14 cellular contexts compared by ENCODE assay signal in genomic region chr2:203578511-203579130, GRCh38. TPM values are rescaled to one million over a fixed set of nuclear protein-coding genes. Genes with fewer than 3 reads are reported as not detected.
A peak's percentile ranks its signal among the peaks of the same experiment; 100 is the strongest.
DNase-seq lines count a peak whose midpoint lies in the region; ATAC-seq, FAIRE-seq and TF ChIP-seq lines count a peak whose summit lies in the region.
"Had no signal": no experiment of that assay in that cellular context is flagged by ENCODE, and none has a peak within 500 bp of the region (broad histone marks: within the 10 kb centered on the region; RNA-seq: fewer than 3 reads in every experiment).

No MANE protein-coding gene starts in this region.

- RAD21 ChIA-PET in HCT116 (lab: Charles Lee; ENCODE audit: low non-redundant PET in 1 of 2, low total read pairs in 2 of 2, uncharacterized antibody in 2 of 2, unreplicated experiment in 2 of 2): no interaction called here

- H3K4me1 ChIP-seq in BLaER1 (peaks cover 46% of the 10 kb centered on the region), HCT116 (ENCODE audit: control insufficient read depth in 1 of 2, insufficient read depth in 2 of 2, low read length in 2 of 2) (peaks cover 20 to 30% of the 10 kb centered on the region in 2 experiments), parathyroid adenoma (peaks cover 13% of the 10 kb centered on the region)

- no peak for TF ChIP-seq CTCF in HCT116 (IDR thresholded peaks at IDR 0.05 in 2 of 3, conservative IDR thresholded peaks at IDR 0.05 in 1 of 3; ENCODE audit: borderline replicate concordance in 1 of 3, insufficient read depth in 1 of 3, low read depth in 2 of 3, low read length in 2 of 3)
- TF ChIP-seq CTCF in bronchial epithelial cell (IDR thresholded peaks at IDR 0.05; ENCODE audit: insufficient read depth, low read length, severe bottlenecking): no peak
- no peak for TF ChIP-seq CTCF in parathyroid adenoma (IDR thresholded peaks at IDR 0.05)

- peak; percentile 52 for ATAC-seq in HCT116

- H3K4me3 ChIP-seq in BLaER1 (no peak overlapping the region), HCT116 (replicated peaks in 1 of 2; ENCODE audit: low read depth in 1 of 2, low read length in 2 of 2) (peak overlapping the region in 1 of 2 experiments; percentile 6; a peak in 1 of 4 replicates), bronchial epithelial cell (ENCODE audit: low read depth, low read length) (no peak overlapping the region), parathyroid adenoma (ENCODE audit: low read depth, low read length) (no peak overlapping the region)
- H3K4me3 ChIP-seq: heart left ventricle had no signal

- DNase-seq in HCT116 (ENCODE audit: low read depth, low spot score): no peak
- peak; percentile 63 for DNase-seq in bronchial epithelial cell (ENCODE audit: low read depth)
- DNase-seq in NCI-H748 treated with DMSO at 0.1 percent for 48 hours (lab: John Stamatoyannopoulos, UW): no peak
- no peak for DNase-seq in activated CD4-positive, CD25-positive, alpha-beta regulatory T cell (lab: John Stamatoyannopoulos, UW)
- DNase-seq in HT-29 (ENCODE audit: low spot score): no peak
- no peak for DNase-seq in NCI-H2029 treated with DMSO at 0.1 percent for 48 hours (lab: John Stamatoyannopoulos, UW)
- DNase-seq: activated T-cell treated with anti-CD3 and anti-CD28 coated beads, Interleukin-2, amount 50 U/mL, for 4 hours; C1 segment of cervical spinal cord; heart left ventricle; NCI-H446 treated with DMSO at 0.1 percent for 48 hours; nucleus accumbens; Right ventricle myocardium superior had no signal

- H3K9me3 ChIP-seq in BLaER1 (0 out of 2 replicates have a peak, but pooled peaks cover 5% of the 10 kb centered on the region), HCT116 (ENCODE audit: control insufficient read depth in 1 of 2, insufficient read depth in 1 of 2, low read depth in 1 of 2, low read length in 2 of 2) (no peaks in the 10 kb centered on the region), parathyroid adenoma (ENCODE audit: control insufficient read depth, low read length) (no peaks in the 10 kb centered on the region)
- H3K9me3 ChIP-seq: heart left ventricle had no signal

- H3K9ac ChIP-seq in BLaER1: no peak overlapping the region
- no peak overlapping the region for H3K9ac ChIP-seq in HCT116 (ENCODE audit: low read length)
- H3K9ac ChIP-seq in parathyroid adenoma: no peak overlapping the region

- CTCF ChIA-PET in HCT116 (lab: Charles Lee): no interaction called here

- H3K27ac ChIP-seq in BLaER1 (no peak overlapping the region), HCT116 (ENCODE audit: low read depth, low read length) (peak overlapping the region; percentile 31; the same call in 1 of the 2 replicates), parathyroid adenoma (peak overlapping the region; percentile 72)

- no peaks in the 10 kb centered on the region for H3K79me2 ChIP-seq in HCT116 (ENCODE audit: insufficient read depth, low read length)
- H3K79me2 ChIP-seq in parathyroid adenoma: no peaks in the 10 kb centered on the region

- BruUV-seq in HCT116 (replicated peaks; lab: Mats Ljungman, UMichigan): no TSS peak

- H3K4me2 ChIP-seq in BLaER1: peak overlapping the region; percentile 54
- peak overlapping the region; percentile 71 for H3K4me2 ChIP-seq in HCT116 (ENCODE audit: low read length)
- H3K4me2 ChIP-seq in parathyroid adenoma (ENCODE audit: low read length): peak overlapping the region; percentile 16

- no peak for TF ChIP-seq RAD21 in HCT116 (IDR thresholded peaks at IDR 0.05; ENCODE audit: low read depth)

- TF ChIP-seq POLR2A in HCT116 (IDR thresholded peaks at IDR 0.05; ENCODE audit: borderline replicate concordance, extremely low read depth, insufficient read depth, insufficient read length): no peak

- FAIRE-seq in bronchial epithelial cell (lab: Jason Lieb, UNC): no peak

- intact Hi-C loops in HCT116 (cut with micrococcal nuclease): loop anchor here (1.0 kb wide), 1 partner anchor 43 kb away; the partner anchor contains the start of gene RAPH1

- no peaks in the 10 kb centered on the region for H3K9me2 ChIP-seq in HCT116 (ENCODE audit: insufficient read depth)

- peak overlapping the region; percentile 68 for H2AFZ ChIP-seq in HCT116 (ENCODE audit: low read depth, low read length, poor library complexity, severe bottlenecking)
- H2AFZ ChIP-seq in parathyroid adenoma: no peak overlapping the region

- POLR2A ChIA-PET in HCT116 (lab: Charles Lee): interaction anchor here (1.6 kb wide), 1 partner anchor 8 kb away, joined by 3 read pairs; no protein-coding TSS in a partner anchor

- H3K27me3 ChIP-seq in BLaER1: no peaks in the 10 kb centered on the region
- H3K27me3 ChIP-seq in HCT116 (ENCODE audit: insufficient read depth, low read length): no peaks in the 10 kb centered on the region
- H3K27me3 ChIP-seq in bronchial epithelial cell (ENCODE audit: control insufficient read depth, insufficient read depth, low read length): no peaks in the 10 kb centered on the region
- no peaks in the 10 kb centered on the region for H3K27me3 ChIP-seq in parathyroid adenoma (ENCODE audit: control insufficient read depth, insufficient read depth, low read length)
- H3K27me3 ChIP-seq: heart left ventricle had no signal

- H3K36me3 ChIP-seq in BLaER1 (no peaks in the 10 kb centered on the region), HCT116 (ENCODE audit: control insufficient read depth in 1 of 2, insufficient read depth in 2 of 2, low read length in 2 of 2) (no peaks in the 10 kb centered on the region), bronchial epithelial cell (ENCODE audit: control insufficient read depth, insufficient read depth, low read length) (no peaks in the 10 kb centered on the region), parathyroid adenoma (ENCODE audit: control insufficient read depth, insufficient read depth, low read length) (no peaks in the 10 kb centered on the region)
- H3K36me3 ChIP-seq: heart left ventricle had no signal

- H4K20me1 ChIP-seq in BLaER1 (no peaks in the 10 kb centered on the region), HCT116 (ENCODE audit: insufficient read depth) (no peaks in the 10 kb centered on the region)

TF ChIP-seq in HCT116, 20 proteins besides CTCF, POLR2A, EP300 and RAD21:
- TF ChIP-seq ZNF274 (IDR thresholded peaks at IDR 0.05; ENCODE audit: low read depth, low read length) (no peak), ZFX (IDR thresholded peaks at IDR 0.05) (no peak), ATF3 (IDR thresholded peaks at IDR 0.05) (no peak), MAX (IDR thresholded peaks at IDR 0.05) (no peak), CEBPB (IDR thresholded peaks at IDR 0.05; ENCODE audit: low read depth) (no peak), YY1 (IDR thresholded peaks at IDR 0.05; ENCODE audit: extremely low read depth, insufficient replicate concordance, low read depth, low read length) (no peak), EZH2 (IDR thresholded peaks at IDR 0.05) (no peak), POLR2AphosphoS5 (IDR thresholded peaks at IDR 0.05; ENCODE audit: low read depth, low read length) (no peak), FOSL1 (IDR thresholded peaks at IDR 0.05; ENCODE audit: low read depth) (no peak), JUND (IDR thresholded peaks at IDR 0.05) (no peak), SIN3A (IDR thresholded peaks at IDR 0.05; ENCODE audit: low read depth) (no peak), ELF1 (IDR thresholded peaks at IDR 0.05; ENCODE audit: borderline replicate concordance, low read depth) (no peak), EZH2phosphoT487 (IDR thresholded peaks at IDR 0.05; ENCODE audit: borderline replicate concordance) (no peak), SRF (IDR thresholded peaks at IDR 0.05; ENCODE audit: low read depth) (no peak)
- TF ChIP-seq, protein P1, sequence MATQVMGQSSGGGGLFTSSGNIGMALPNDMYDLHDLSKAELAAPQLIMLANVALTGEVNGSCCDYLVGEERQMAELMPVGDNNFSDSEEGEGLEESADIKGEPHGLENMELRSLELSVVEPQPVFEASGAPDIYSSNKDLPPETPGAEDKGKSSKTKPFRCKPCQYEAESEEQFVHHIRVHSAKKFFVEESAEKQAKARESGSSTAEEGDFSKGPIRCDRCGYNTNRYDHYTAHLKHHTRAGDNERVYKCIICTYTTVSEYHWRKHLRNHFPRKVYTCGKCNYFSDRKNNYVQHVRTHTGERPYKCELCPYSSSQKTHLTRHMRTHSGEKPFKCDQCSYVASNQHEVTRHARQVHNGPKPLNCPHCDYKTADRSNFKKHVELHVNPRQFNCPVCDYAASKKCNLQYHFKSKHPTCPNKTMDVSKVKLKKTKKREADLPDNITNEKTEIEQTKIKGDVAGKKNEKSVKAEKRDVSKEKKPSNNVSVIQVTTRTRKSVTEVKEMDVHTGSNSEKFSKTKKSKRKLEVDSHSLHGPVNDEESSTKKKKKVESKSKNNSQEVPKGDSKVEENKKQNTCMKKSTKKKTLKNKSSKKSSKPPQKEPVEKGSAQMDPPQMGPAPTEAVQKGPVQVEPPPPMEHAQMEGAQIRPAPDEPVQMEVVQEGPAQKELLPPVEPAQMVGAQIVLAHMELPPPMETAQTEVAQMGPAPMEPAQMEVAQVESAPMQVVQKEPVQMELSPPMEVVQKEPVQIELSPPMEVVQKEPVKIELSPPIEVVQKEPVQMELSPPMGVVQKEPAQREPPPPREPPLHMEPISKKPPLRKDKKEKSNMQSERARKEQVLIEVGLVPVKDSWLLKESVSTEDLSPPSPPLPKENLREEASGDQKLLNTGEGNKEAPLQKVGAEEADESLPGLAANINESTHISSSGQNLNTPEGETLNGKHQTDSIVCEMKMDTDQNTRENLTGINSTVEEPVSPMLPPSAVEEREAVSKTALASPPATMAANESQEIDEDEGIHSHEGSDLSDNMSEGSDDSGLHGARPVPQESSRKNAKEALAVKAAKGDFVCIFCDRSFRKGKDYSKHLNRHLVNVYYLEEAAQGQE (IDR thresholded peaks at IDR 0.05; ENCODE audit: low read depth): no peak

RNA-seq across cellular contexts. Expression of gene RAPH1, which starts 43.5 kb away (rescaled TPM):
- total RNA-seq in HCT116 (2021; ENCODE audit: unreplicated experiment) (22.3 TPM), bronchial epithelial cell (15.3 and 19.5 TPM in 2 replicates)
- 4.3 and 5.1 TPM in 2 replicates for polyA plus RNA-seq in HCT116 (2012)
- total RNA-seq in HT-29 (2014; rRNA removed; shearing (Covaris generic)): 6.8 and 7.1 TPM in 2 replicates

Comparison
In these comparisons a context has a peak if more than half of its experiments do, and no peak if none do; other contexts are left out.
1. H3K4me2 ChIP-seq: peak in every context shown above with its lines; median percentile 71 in HCT116; 54 in BLaER1; 16 in parathyroid adenoma.